ENCODE assay signal across 1 cellular context in the genomic region with DNA sequence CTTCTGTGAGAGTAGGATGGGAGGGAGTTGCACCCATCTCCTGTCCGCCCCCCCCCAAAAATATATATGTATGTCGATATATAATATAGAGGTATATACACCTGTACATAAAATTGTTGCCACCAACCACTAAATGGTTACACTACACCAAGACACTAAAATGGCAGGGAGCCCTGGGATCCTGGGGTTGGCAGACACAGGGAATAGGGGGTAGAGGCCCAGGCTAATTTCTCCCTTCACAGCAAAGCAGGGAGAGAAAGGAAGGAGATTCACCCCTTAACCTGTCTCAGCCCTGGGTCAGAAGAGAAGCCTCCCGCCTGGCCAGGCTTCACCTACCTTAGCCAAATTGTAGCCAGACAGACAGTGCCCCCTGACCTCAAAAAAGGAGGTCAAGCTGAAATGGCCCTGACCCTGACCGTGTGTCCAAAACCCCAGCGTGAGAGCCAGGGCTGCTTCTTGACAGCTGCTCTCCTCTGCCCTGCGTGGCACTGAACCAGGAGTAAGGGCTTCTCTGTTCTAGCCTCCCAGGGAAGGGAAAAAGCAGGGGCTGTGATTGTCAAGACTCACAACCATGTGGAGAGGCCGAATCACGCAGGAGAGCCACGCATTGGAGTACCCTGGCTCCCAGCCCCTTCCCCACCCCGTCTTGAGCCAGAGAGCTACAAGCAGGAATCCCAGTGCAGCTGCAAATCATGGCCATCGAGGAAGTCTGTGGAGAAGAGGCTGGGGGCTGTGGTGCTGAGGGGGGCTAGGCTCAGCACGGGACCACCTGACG.
TF ChIP-seq lines count a peak whose summit lies in the region.

No MANE protein-coding gene starts in this region.

TF ChIP-seq in IMR-90, 13 proteins besides CTCF, POLR2A, EP300 and RAD21:
- TF ChIP-seq MXI1 (IDR thresholded peaks at IDR 0.05; ENCODE audit: borderline replicate concordance, low read depth, low read length), result no peak
- TF ChIP-seq MAZ (IDR thresholded peaks at IDR 0.05; ENCODE audit: borderline replicate concordance, low read depth, low read length), result no peak
- no peak for TF ChIP-seq NFE2L2 (IDR thresholded peaks at IDR 0.05; ENCODE audit: low read depth, low read length)
